14 cellular contexts compared by ENCODE assay signal in genomic region chr19:44685877-44686276, GRCh38. TPM values are rescaled to one million over a fixed set of nuclear protein-coding genes. Genes with fewer than 3 reads are reported as not detected.
DNase-seq lines count a peak whose midpoint lies in the region; ATAC-seq and TF ChIP-seq lines count a peak whose summit lies in the region.
"Had no signal": no experiment of that assay in that cellular context is flagged by ENCODE, and none has a peak within 500 bp of the region (broad histone marks: within the 10 kb centered on the region; RNA-seq: fewer than 3 reads in every experiment).

No MANE protein-coding gene starts in this region.

- in situ Hi-C loops in astrocyte of the spinal cord (cut with HindIII; ENCODE audit: low sequenced_read_pairs) = no loop called here

- peak overlapping the region in 1 of 3 donors; percentile 13 for H3K27ac ChIP-seq in right lobe of liver
- H3K27ac ChIP-seq in sigmoid colon = peak overlapping the region in 1 of 4 donors; percentile 41

- no peak for TF ChIP-seq POLR2A in right lobe of liver (IDR thresholded peaks at IDR 0.05)
- TF ChIP-seq POLR2A in sigmoid colon (IDR thresholded peaks at IDR 0.05) = no peak

- WGBS in right lobe of liver (ENCODE audit: insufficient coverage, low coverage, low lambda C conversion rate, missing lambda C conversion rate) = 45% methylated on average over 4 of the region's 4 CpGs
- WGBS in sigmoid colon, 2 donors = 52 to 74% methylated on average over 4 of the region's 4 CpGs

- H3K9me3 ChIP-seq in right lobe of liver (no peaks in the 10 kb centered on the region), sigmoid colon (no peaks in the 10 kb centered on the region)

- H3K36me3 ChIP-seq in right lobe of liver = no peaks in the 10 kb centered on the region
- peaks cover 0 to 3% (median 0%) of the 10 kb centered on the region in 4 donors for H3K36me3 ChIP-seq in sigmoid colon

- TF ChIP-seq EP300 in sigmoid colon (IDR thresholded peaks at IDR 0.05) = no peak

- TF ChIP-seq CTCF in astrocyte of the spinal cord (IDR thresholded peaks at IDR 0.05; ENCODE audit: low read depth, low read length) (no peak), right lobe of liver (IDR thresholded peaks at IDR 0.05) (no peak), sigmoid colon (IDR thresholded peaks at IDR 0.05) (no peak)

- no peak overlapping the region for H3K4me3 ChIP-seq in astrocyte of the spinal cord (ENCODE audit: low read depth, low read length)
- no peak overlapping the region for H3K4me3 ChIP-seq in right lobe of liver
- no peak overlapping the region for H3K4me3 ChIP-seq in sigmoid colon

- peak in 3 of 4 donors; percentile 20 to 41 (median 37) for ATAC-seq in right lobe of liver
- ATAC-seq: stimulated activated effector memory CD8-positive, alpha-beta T cell treated with anti-CD3 and anti-CD28 coated beads, Interleukin-12 subunit alpha, Interleukin-12 subunit beta, amount 100 ng/mL, for 72 hours had no signal

- H3K4me1 ChIP-seq in right lobe of liver (peaks cover 0 to 22% (median 2%) of the 10 kb centered on the region in 4 donors), sigmoid colon (no peaks in the 10 kb centered on the region)

- intact Hi-C loops in right lobe of liver (cut with DNase I) = loop anchor here in 1 of 2 donors (10.0 kb wide), 1 partner anchor 69 kb away; no protein-coding TSS in a partner anchor
- intact Hi-C loops in sigmoid colon (cut with DNase I) = no loop called here

- H3K27me3 ChIP-seq in right lobe of liver = no peaks in the 10 kb centered on the region
- peaks cover 0 to 3% (median 0%) of the 10 kb centered on the region in 3 donors for H3K27me3 ChIP-seq in sigmoid colon

- DNase-seq in AML-193 (lab: John Stamatoyannopoulos, UW) (peak; percentile 20 to 33), Kasumi-1 (lab: John Stamatoyannopoulos, UW) (peak; percentile 6 to 23), astrocyte of the spinal cord (ENCODE audit: low read depth, low spot score) (peak; percentile 49), right lobe of liver (peak in 1 of 3 donors; percentile 51), C1 segment of cervical spinal cord (lab: John Stamatoyannopoulos, UW) (no peak), NCI-H226 (no peak), DMS153 (lab: John Stamatoyannopoulos, UW) (no peak), sigmoid colon (no peak)
- DNase-seq: activated CD4-positive, alpha-beta T cell treated with anti-CD3 and anti-CD28 coated beads, Interleukin-2, amount 50 U/mL, for 1 hour; activated naive CD4-positive, alpha-beta T cell treated with anti-CD3 and anti-CD28 coated beads for 36 hours; Right ventricle myocardium superior had no signal

RNA-seq across cellular contexts. Expression of gene CEACAM16, which starts 13.1 kb away (rescaled TPM):
- total RNA-seq in right lobe of liver (not detected), sigmoid colon (not detected)
- not detected for polyA plus RNA-seq in sigmoid colon
- total RNA-seq: activated naive CD4-positive, alpha-beta T cell treated with anti-CD3 and anti-CD28 coated beads for 36 hours; Right ventricle myocardium superior had no signal
- polyA plus RNA-seq: IgD-negative memory B cell, neural cell had no signal

RNA-seq across cellular contexts. Expression of gene CEACAM19, which starts 14.6 kb away (rescaled TPM):
- total RNA-seq in right lobe of liver (1 to 10 TPM; 3.3 to 9.0 (median 4.5) TPM), sigmoid colon (1 to 10 TPM; 1.3 to 5.3 (median 2.6) TPM)
- polyA plus RNA-seq in sigmoid colon = 1 to 10 TPM in 1 of 3 donors, under 1 TPM in 2; 0.60 to 4.9 (median 0.69) TPM
- polyA plus RNA-seq: IgD-negative memory B cell had no signal

RNA-seq across cellular contexts. Expression of gene PVR, which starts 42.2 kb away (rescaled TPM):
- total RNA-seq in right lobe of liver (10 to 100 TPM; 26.6 to 66.6 (median 55.5) TPM), sigmoid colon (10 to 100 TPM in 3 of 4 donors, 1 to 10 TPM in 1; 7.8 to 39.4 (median 14.6) TPM)
- polyA plus RNA-seq in sigmoid colon = 10 to 100 TPM in 1 of 3 donors, 1 to 10 TPM in 2; 3.0 to 19.7 (median 4.6) TPM
- polyA plus RNA-seq: IgD-negative memory B cell had no signal

Comparison
In these comparisons a context has a peak if more than half of its experiments do, and no peak if none do; other contexts are left out.
1. DNase-seq: peak in AML-193 (2 of 2), Kasumi-1 (2 of 2) and astrocyte of the spinal cord (single experiment); none in C1 segment of cervical spinal cord (0 of 14), NCI-H226 (single experiment), DMS153 (single experiment) and sigmoid colon (single experiment).